8 cellular contexts compared by ENCODE assay signal in the genomic region with DNA sequence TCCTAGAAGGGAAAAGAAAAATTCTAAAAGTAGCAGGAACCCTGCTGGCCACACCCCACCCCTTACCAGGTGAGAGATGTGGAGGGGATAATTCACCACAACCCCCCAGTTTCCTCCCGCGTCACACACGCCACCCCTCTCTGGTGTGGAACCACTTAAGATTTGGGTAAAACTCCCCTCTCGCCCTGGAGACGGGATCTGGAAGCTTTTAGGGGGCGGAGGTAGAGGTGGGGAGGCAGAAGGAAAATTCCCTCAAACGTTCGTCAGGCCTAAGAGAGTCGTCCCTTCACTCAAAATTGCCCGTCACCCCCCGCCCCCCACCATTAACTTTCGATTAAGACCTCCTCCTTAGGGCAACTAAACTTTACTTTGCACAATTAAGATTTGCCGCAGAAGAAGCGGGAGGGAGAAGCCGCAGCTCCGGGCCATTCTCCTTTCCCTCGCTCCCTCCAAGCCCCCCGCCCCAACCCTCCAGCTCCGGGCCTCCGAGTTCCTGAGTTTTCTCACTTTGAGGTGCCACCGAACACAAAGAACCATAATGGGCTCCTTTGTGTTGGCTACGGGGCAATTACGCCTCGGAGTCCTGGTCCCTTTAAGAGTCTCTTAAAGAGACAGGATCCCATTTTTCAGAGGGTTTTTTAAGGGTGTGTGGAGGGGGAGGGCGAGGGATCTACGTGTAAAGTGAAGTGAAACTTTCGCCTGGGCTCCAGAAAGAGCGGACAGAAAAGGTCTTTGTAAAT. TPM values are rescaled to one million over a fixed set of nuclear protein-coding genes. Genes with fewer than 3 reads are reported as not detected.
A peak's percentile ranks its signal among the peaks of the same experiment; 100 is the strongest.
DNase-seq lines count a peak whose midpoint lies in the region; ATAC-seq, FAIRE-seq and TF ChIP-seq lines count a peak whose summit lies in the region.

No MANE protein-coding gene starts in this region.

- H3K27me3 ChIP-seq in astrocyte (ENCODE audit: insufficient read depth, low read length) (no peaks in the 10 kb centered on the region), prostate gland (replicated peaks; ENCODE audit: insufficient read depth) (peaks cover 5% of the 10 kb centered on the region)

- WGBS in prostate gland: under 1% methylated on average over 28 of the region's 28 CpGs

- H3K4me3 ChIP-seq in astrocyte (ENCODE audit: insufficient read depth, low read depth, low read length): peak overlapping the region; percentile 68
- peak overlapping the region; percentile 38 to 46 for H3K4me3 ChIP-seq in prostate gland

- TF ChIP-seq CTCF in astrocyte (IDR thresholded peaks at IDR 0.05; ENCODE audit: insufficient read depth, low read depth, low read length) (no peak), prostate gland (IDR thresholded peaks at IDR 0.05) (no peak)

- H3K36me3 ChIP-seq in astrocyte (ENCODE audit: insufficient read depth, low read length) (peaks cover 2% of the 10 kb centered on the region), prostate gland (no peaks in the 10 kb centered on the region)

- intact Hi-C loops in prostate gland (cut with DNase I): no loop called here

- peak overlapping the region; percentile 93 for H3K9ac ChIP-seq in astrocyte (ENCODE audit: low read length)

- no peak for ATAC-seq in GM21825 (IDR thresholded peaks at IDR 0.05; ENCODE audit: unreplicated experiment)

- peak overlapping the region; percentile 70 for H2AFZ ChIP-seq in astrocyte (ENCODE audit: low read depth, low read length)

- no peaks in the 10 kb centered on the region for H3K27me3 Mint-ChIP-seq in astrocyte (ENCODE audit: low read depth, unreplicated experiment)

- H3K4me1 ChIP-seq in astrocyte (ENCODE audit: insufficient read depth, low read length) (peaks cover 24% of the 10 kb centered on the region), prostate gland (replicated peaks) (no peaks in the 10 kb centered on the region)

- peaks cover 37% of the 10 kb centered on the region for H3K79me2 ChIP-seq in astrocyte (ENCODE audit: insufficient read depth, low read length)

- H3K4me2 ChIP-seq in astrocyte (ENCODE audit: low read length): peak overlapping the region; percentile 97

- TF ChIP-seq POLR2A in prostate gland (IDR thresholded peaks at IDR 0.05): no peak

- peaks cover 20% of the 10 kb centered on the region for H3K4me1 Mint-ChIP-seq in astrocyte (ENCODE audit: low read depth, unreplicated experiment)

- peak overlapping the region; percentile 93 for H3K4me3 Mint-ChIP-seq in astrocyte (ENCODE audit: unreplicated experiment)

- DNase-seq in Ammon's horn (ENCODE audit: low spot score) (peak; percentile 63), GM19238 (ENCODE audit: insufficient read length, low spot score) (peak; percentile 61), NCI-H82 (lab: John Stamatoyannopoulos, UW) (peak; percentile 85), astrocyte (ENCODE audit: low read depth) (no peak), hepatic stellate cell (ENCODE audit: low spot score) (peak; percentile 50), prostate gland (ENCODE audit: low spot score) (no peak)
- DNase-seq in stimulated activated CD4-positive, alpha-beta T cell treated with anti-CD3 and anti-CD28 coated beads, Interleukin-4, amount 100 ng/mL, for 4 hours: no peak

- H3K27ac Mint-ChIP-seq in astrocyte (ENCODE audit: unreplicated experiment): peak overlapping the region; percentile 100

- H3K27ac ChIP-seq in astrocyte (ENCODE audit: low read depth, low read length) (peak overlapping the region; percentile 96), prostate gland (peak overlapping the region; percentile 48 to 63)

- no peak for FAIRE-seq in astrocyte (lab: Jason Lieb, UNC)

- peaks cover 29% of the 10 kb centered on the region for H4K20me1 ChIP-seq in astrocyte (ENCODE audit: insufficient read depth, low read length)

- H3K9me3 ChIP-seq in astrocyte (ENCODE audit: insufficient read depth, low read depth, low read length): peaks cover 4% of the 10 kb centered on the region
- H3K9me3 ChIP-seq in prostate gland: no peaks in the 10 kb centered on the region

- H3K36me3 Mint-ChIP-seq in astrocyte (ENCODE audit: low read depth, unreplicated experiment): peaks cover 19% of the 10 kb centered on the region

- peaks cover 2% of the 10 kb centered on the region for H3K9me3 Mint-ChIP-seq in astrocyte (ENCODE audit: unreplicated experiment)

RNA-seq across cellular contexts. Expression of a gene that starts 1.0 kb away (rescaled TPM):
- 95.7 and 97.6 TPM in 2 replicates for total RNA-seq in astrocyte
- total RNA-seq in prostate gland: 10 to 100 TPM in 1 of 2 donors, 1 to 10 TPM in 1; 3.3 to 10.1 TPM

RNA-seq across cellular contexts. Expression of a gene that starts 53.1 kb away (rescaled TPM):
- total RNA-seq in astrocyte (38.0 and 43.3 TPM in 2 replicates), prostate gland (10 to 100 TPM; 25.2 to 42.8 TPM)

Comparison
In these comparisons a context has a peak if more than half of its experiments do, and no peak if none do; other contexts are left out.
1. DNase-seq: peak in Ammon's horn (single experiment), GM19238 (single experiment), NCI-H82 (single experiment) and hepatic stellate cell (single experiment); none in astrocyte (single experiment), prostate gland (single experiment) and stimulated activated CD4-positive, alpha-beta T cell treated with anti-CD3 and anti-CD28 coated beads, Interleukin-4, amount 100 ng/mL, for 4 hours (0 of 2).